In genomic region chr22:38948181-38948940, GRCh38 we compare ENCODE assay signal across 22 cellular contexts. TPM values are rescaled to one million over a fixed set of nuclear protein-coding genes. Genes with fewer than 3 reads are reported as not detected.
A peak's percentile ranks its signal among the peaks of the same experiment; 100 is the strongest.
DNase-seq lines count a peak whose midpoint lies in the region; ATAC-seq and TF ChIP-seq lines count a peak whose summit lies in the region.
"Had no signal": no experiment of that assay in that cellular context is flagged by ENCODE, and none has a peak within 500 bp of the region (broad histone marks: within the 10 kb centered on the region; RNA-seq: fewer than 3 reads in every experiment).

No MANE protein-coding gene starts in this region.

- no peak for TF ChIP-seq CTCF in Peyer's patch (IDR thresholded peaks at IDR 0.05)
- TF ChIP-seq CTCF in neutrophil (IDR thresholded peaks at IDR 0.05): no peak

- H3K27me3 Mint-ChIP-seq in activated CD8-positive, alpha-beta memory T cell treated with anti-CD3 and anti-CD28 coated beads, Interleukin-2, amount 10 ng/mL, durations not matched to agents 7 days and 5 days: peaks cover 25% of the 10 kb centered on the region

- H3K27ac ChIP-seq in Peyer's patch (no peak overlapping the region), neutrophil (peak overlapping the region; percentile 100)
- H3K27ac ChIP-seq: GM23248 had no signal

- H3K4me1 Mint-ChIP-seq in activated CD8-positive, alpha-beta memory T cell treated with anti-CD3 and anti-CD28 coated beads, Interleukin-2, amount 10 ng/mL, durations not matched to agents 7 days and 5 days: peaks cover 24% of the 10 kb centered on the region

- H3K27me3 ChIP-seq in Peyer's patch (no peaks in the 10 kb centered on the region), neutrophil (no peaks in the 10 kb centered on the region)

- no peak overlapping the region for H3K4me3 Mint-ChIP-seq in activated CD8-positive, alpha-beta memory T cell treated with anti-CD3 and anti-CD28 coated beads, Interleukin-2, amount 10 ng/mL, durations not matched to agents 7 days and 5 days
- H3K4me3 Mint-ChIP-seq: CD4-positive, alpha-beta T cell had no signal

- no peaks in the 10 kb centered on the region for H3K36me3 ChIP-seq in Peyer's patch
- H3K36me3 ChIP-seq in neutrophil: no peaks in the 10 kb centered on the region
- H3K36me3 ChIP-seq: BE2C, MG63 had no signal

- H3K4me3 ChIP-seq in Peyer's patch: no peak overlapping the region
- H3K4me3 ChIP-seq in neutrophil (ENCODE audit: low read depth in 1 of 2, low read length in 1 of 2): no peak overlapping the region
- H3K4me3 ChIP-seq: GM23248, MG63 had no signal

- H3K9me3 ChIP-seq in Peyer's patch (no peaks in the 10 kb centered on the region), neutrophil (no peaks in the 10 kb centered on the region)
- H3K9me3 ChIP-seq: BE2C, MG63 had no signal

- no peak for ATAC-seq in activated CD8-positive, alpha-beta memory T cell treated with anti-CD3 and anti-CD28 coated beads, Interleukin-2, amount 10 ng/mL, durations not matched to agents 7 days and 5 days
- ATAC-seq in GM19328 (IDR thresholded peaks at IDR 0.05; ENCODE audit: unreplicated experiment): no peak
- ATAC-seq: PC-3 had no signal

- H3K36me3 Mint-ChIP-seq in activated CD8-positive, alpha-beta memory T cell treated with anti-CD3 and anti-CD28 coated beads, Interleukin-2, amount 10 ng/mL, durations not matched to agents 7 days and 5 days: no peaks in the 10 kb centered on the region
- H3K36me3 Mint-ChIP-seq: IgD-negative memory B cell had no signal

- H3K4me1 ChIP-seq in Peyer's patch (no peaks in the 10 kb centered on the region), neutrophil (ENCODE audit: control insufficient read depth in 1 of 2, insufficient read depth in 1 of 2, low read depth in 1 of 2, low read length in 1 of 2) (peaks cover 79 to 86% of the 10 kb centered on the region in 2 experiments)
- H3K4me1 ChIP-seq: BE2C had no signal

- H3K9me3 Mint-ChIP-seq in activated CD8-positive, alpha-beta memory T cell treated with anti-CD3 and anti-CD28 coated beads, Interleukin-2, amount 10 ng/mL, durations not matched to agents 7 days and 5 days (ENCODE audit: low read depth): no peaks in the 10 kb centered on the region
- H3K9me3 Mint-ChIP-seq: CD4-positive, alpha-beta T cell; IgD-negative memory B cell had no signal

- no peak for TF ChIP-seq POLR2A in Peyer's patch (IDR thresholded peaks at IDR 0.05)

- no peak overlapping the region for H3K27ac Mint-ChIP-seq in activated CD8-positive, alpha-beta memory T cell treated with anti-CD3 and anti-CD28 coated beads, Interleukin-2, amount 10 ng/mL, durations not matched to agents 7 days and 5 days
- H3K27ac Mint-ChIP-seq: CD4-positive, alpha-beta T cell; IgD-negative memory B cell had no signal

- CTCF ChIA-PET in activated CD8-positive, alpha-beta memory T cell treated with anti-CD3 and anti-CD28 coated beads, Interleukin-2, amount 10 ng/mL, durations not matched to agents 7 days and 5 days (lab: Charles Lee): interaction anchor here (1.0 kb wide), 1 partner anchor 21 kb away, joined by 3 read pairs; no protein-coding TSS in a partner anchor

- peak; percentile 51 for DNase-seq in activated CD8-positive, alpha-beta memory T cell treated with anti-CD3 and anti-CD28 coated beads, Interleukin-2, amount 50 U/mL, for 48 hours
- no peak for DNase-seq in activated CD8-positive, alpha-beta memory T cell treated with anti-CD3 and anti-CD28 coated beads, Interleukin-2, amount 10 ng/mL, durations not matched to agents 7 days and 5 days
- DNase-seq in Peyer's patch (peak in 2 of 3 donors; percentile 29 to 42), fibroblast of gingiva (ENCODE audit: low read depth) (peak; percentile 0), AG08395 (ENCODE audit: low spot score) (no peak), KG1 (lab: John Stamatoyannopoulos, UW) (no peak)
- DNase-seq: BE2C; CD4-positive, alpha-beta T cell; GF-D8; GM23248; HCEC 1CT; Kasumi-1; MG63; NCI-H1048; NCI-H1436; NCI-H1930; NCI-H526; PC-3 had no signal

RNA-seq across cellular contexts. Expression of gene APOBEC3A, which starts 9.0 kb away (rescaled TPM):
- not detected for total RNA-seq in activated CD8-positive, alpha-beta memory T cell treated with anti-CD3 and anti-CD28 coated beads, Interleukin-2, amount 10 ng/mL, durations not matched to agents 7 days and 5 days
- total RNA-seq in Peyer's patch: 1 to 10 TPM in 1 of 4 donors, not detected in 3; 9.1 TPM
- total RNA-seq: A172, GM23248, PC-3 had no signal

RNA-seq across cellular contexts. Expression of gene APOBEC3B, which starts 33.8 kb away (rescaled TPM):
- total RNA-seq in activated CD8-positive, alpha-beta memory T cell treated with anti-CD3 and anti-CD28 coated beads, Interleukin-2, amount 10 ng/mL, durations not matched to agents 7 days and 5 days: 10 to 100 TPM; 32.8 to 82.6 TPM
- 1 to 10 TPM in 3 of 4 donors, not detected in 1; 1.1 to 2.7 (median 1.9) TPM for total RNA-seq in Peyer's patch
- total RNA-seq: CD4-positive, alpha-beta T cell had no signal

Comparison
In these comparisons a context has a peak if more than half of its experiments do, and no peak if none do; other contexts are left out.
1. DNase-seq: peak in activated CD8-positive, alpha-beta memory T cell treated with anti-CD3 and anti-CD28 coated beads, Interleukin-2, amount 50 U/mL, for 48 hours (single experiment), Peyer's patch (2 of 3) and fibroblast of gingiva (single experiment); none in activated CD8-positive, alpha-beta memory T cell treated with anti-CD3 and anti-CD28 coated beads, Interleukin-2, amount 10 ng/mL, durations not matched to agents 7 days and 5 days (single experiment), AG08395 (single experiment) and KG1 (single experiment).
2. RNA of gene APOBEC3B, which starts 33.8 kb away (total RNA-seq): 32.8 to 82.6 TPM in activated CD8-positive, alpha-beta memory T cell treated with anti-CD3 and anti-CD28 coated beads, Interleukin-2, amount 10 ng/mL, durations not matched to agents 7 days and 5 days; 1.1 to 2.7 TPM in Peyer's patch; every median in the first group is over 4 times any median in the second.